3 cellular contexts compared by ENCODE assay signal in genomic region chr16:30710971-30711370, GRCh38.
A peak's percentile ranks its signal among the peaks of the same experiment; 100 is the strongest.
TF ChIP-seq lines count a peak whose summit lies in the region.

No MANE protein-coding gene starts in this region.

TF ChIP-seq in SK-N-SH treated with all-trans-retinoic acid at 6 μM for 48 hours, 23 proteins besides CTCF, POLR2A, EP300 and RAD21:
- TF ChIP-seq TSHZ2 (CRISPR knock-in tag; IDR thresholded peaks at IDR 0.05) (no peak), ZC3H10 (CRISPR knock-in tag; IDR thresholded peaks at IDR 0.05) (no peak), ISL1 (CRISPR knock-in tag; IDR thresholded peaks at IDR 0.05) (0 out of 2 replicates have a peak, but pooled peaks have one; percentile 14), PPARA (CRISPR knock-in tag; IDR thresholded peaks at IDR 0.05; ENCODE audit: borderline replicate concordance) (no peak), ZNF8 (CRISPR knock-in tag; IDR thresholded peaks at IDR 0.05) (no peak), ZNF565 (CRISPR knock-in tag; conservative IDR thresholded peaks at IDR 0.05; ENCODE audit: low read depth) (no peak), TCF4 (CRISPR knock-in tag; IDR thresholded peaks at IDR 0.05; ENCODE audit: borderline replicate concordance) (no peak), BACH2 (CRISPR knock-in tag; IDR thresholded peaks at IDR 0.05; ENCODE audit: borderline replicate concordance) (no peak)
TF ChIP-seq in SK-N-SH treated with all-trans-retinoic acid at 6 μM for 48 hours: peak in this region for 1.

TF ChIP-seq in SK-N-SH, 30 proteins besides CTCF, POLR2A, EP300 and RAD21:
- TF ChIP-seq RFX5 (IDR thresholded peaks at IDR 0.05; ENCODE audit: low read length): no peak
- no peak for TF ChIP-seq ZBTB33 (IDR thresholded peaks at IDR 0.05; ENCODE audit: borderline replicate concordance, low read depth)
- no peak for TF ChIP-seq USF1 (IDR thresholded peaks at IDR 0.05; ENCODE audit: borderline replicate concordance, low read depth)
- TF ChIP-seq RCOR1 (IDR thresholded peaks at IDR 0.05; ENCODE audit: low read length): no peak
- no peak for TF ChIP-seq GABPA (IDR thresholded peaks at IDR 0.05; ENCODE audit: low read depth)
- TF ChIP-seq REST (IDR thresholded peaks at IDR 0.05; ENCODE audit: low read depth, low read length): no peak
- no peak for TF ChIP-seq NFIC (IDR thresholded peaks at IDR 0.05; ENCODE audit: borderline replicate concordance)

TF ChIP-seq in GM23338, 12 proteins besides CTCF, POLR2A, EP300 and RAD21:
- TF ChIP-seq ZNF462 (CRISPR knock-in tag; IDR thresholded peaks at IDR 0.05) (no peak), NANOG (IDR thresholded peaks at IDR 0.05; ENCODE audit: borderline replicate concordance) (no peak), ZNF331 (CRISPR knock-in tag; IDR thresholded peaks at IDR 0.05; ENCODE audit: low read depth) (no peak), EZH2 (IDR thresholded peaks at IDR 0.05; ENCODE audit: low read depth, unreplicated experiment) (no peak), STAT1 (IDR thresholded peaks at IDR 0.05; ENCODE audit: unreplicated experiment) (no peak), POLR2AphosphoS5 (IDR thresholded peaks at IDR 0.05; ENCODE audit: low read depth) (no peak), REST (IDR thresholded peaks at IDR 0.05; ENCODE audit: unreplicated experiment) (no peak), CREB1 (CRISPR knock-in tag; IDR thresholded peaks at IDR 0.05; ENCODE audit: low read depth) (no peak), ETS1 (IDR thresholded peaks at IDR 0.05) (no peak), JUNB (IDR thresholded peaks at IDR 0.05; ENCODE audit: unreplicated experiment) (no peak), ZNF114 (CRISPR knock-in tag; IDR thresholded peaks at IDR 0.05) (no peak)
